19 cellular contexts compared by ENCODE assay signal in the genomic region with DNA sequence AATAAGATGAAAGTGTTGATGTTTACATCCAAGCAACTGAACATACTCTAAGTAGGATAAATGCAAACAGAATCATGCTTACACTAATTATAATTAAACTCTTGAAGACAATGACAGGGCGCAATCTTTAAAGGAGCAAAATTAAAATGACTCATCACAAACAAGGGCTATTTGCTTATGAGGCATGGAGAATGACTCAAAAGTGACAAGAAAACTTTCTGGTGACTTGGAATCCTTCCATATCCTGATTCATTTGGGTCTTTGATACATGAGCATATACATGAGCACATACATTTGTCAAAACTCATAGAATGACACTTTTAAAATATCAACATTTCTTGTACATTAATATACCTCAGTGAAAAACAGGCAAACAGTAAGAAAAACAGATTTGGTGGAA.
DNase-seq lines count a peak whose midpoint lies in the region; ATAC-seq, FAIRE-seq and TF ChIP-seq lines count a peak whose summit lies in the region.
"Had no signal": no experiment of that assay in that cellular context is flagged by ENCODE, and none has a peak within 500 bp of the region (broad histone marks: within the 10 kb centered on the region; RNA-seq: fewer than 3 reads in every experiment).

No MANE protein-coding gene starts in this region.

- H3K36me3 ChIP-seq in small intestine (ENCODE audit: control insufficient read depth in 2 of 2, insufficient read depth in 2 of 2, low read length in 2 of 2) (no peaks in the 10 kb centered on the region), ovary (no peaks in the 10 kb centered on the region)
- H3K36me3 ChIP-seq: esophagus muscularis mucosa, MG63 had no signal

- H3K4me1 ChIP-seq in small intestine (ENCODE audit: control insufficient read depth in 2 of 2, insufficient read depth in 1 of 2, low read depth in 1 of 2, low read length in 1 of 2) (no peaks in the 10 kb centered on the region), ovary (ENCODE audit: insufficient read depth) (no peaks in the 10 kb centered on the region)
- H3K4me1 ChIP-seq: esophagus muscularis mucosa, testis had no signal

- no peak for TF ChIP-seq POLR2A in ovary (IDR thresholded peaks at IDR 0.05)

- intact Hi-C loops in ovary (cut with DNase I): no loop called here

- no peaks in the 10 kb centered on the region for H3K27me3 ChIP-seq in small intestine (ENCODE audit: control insufficient read depth in 2 of 2, insufficient read depth in 2 of 2, low read length in 2 of 2)
- no peaks in the 10 kb centered on the region for H3K27me3 ChIP-seq in ovary
- H3K27me3 ChIP-seq: esophagus muscularis mucosa, MG63, testis had no signal

- no peak overlapping the region for H3K4me3 ChIP-seq in small intestine (ENCODE audit: low read depth in 1 of 2, low read length in 2 of 2)
- no peak overlapping the region for H3K4me3 ChIP-seq in ovary
- H3K4me3 ChIP-seq: esophagus muscularis mucosa, MG63, testis had no signal

- TF ChIP-seq EP300 in ovary (IDR thresholded peaks at IDR 0.05): no peak

- DNase-seq in EH (ENCODE audit: low read depth) (peak; percentile 64), HT1080 (ENCODE audit: low read depth) (peak; percentile 69), astrocyte of the hippocampus (ENCODE audit: low read depth, low spot score) (peak; percentile 63), kidney tubule cell (ENCODE audit: low spot score) (peak; percentile 2), small intestine (no peak), DMS79 treated with DMSO at 0.1 percent for 48 hours (lab: John Stamatoyannopoulos, UW) (no peak), ovary (no peak)
- DNase-seq: activated CD4-positive, alpha-beta T cell treated with anti-CD3 and anti-CD28 coated beads, Interleukin-2, amount 50 U/mL, for 48 hours; activated naive CD4-positive, alpha-beta T cell treated with anti-CD3 and anti-CD28 coated beads, Interleukin-2, amount 10 ng/mL, durations not matched to agents 7 days and 5 days; activated T-cell treated with anti-CD3 and anti-CD28 coated beads, Interleukin-2, amount 50 U/mL, for 1 hour; MG63; naive thymus-derived CD8-positive, alpha-beta T cell; NCI-H1694 treated with DMSO at 0.1 percent for 48 hours; NCI-H446 treated with DMSO at 0.1 percent for 48 hours; posterior cingulate gyrus; testis had no signal

- H3K9me3 ChIP-seq in small intestine (ENCODE audit: control insufficient read depth, low read depth) (no peaks in the 10 kb centered on the region), ovary (no peaks in the 10 kb centered on the region)
- H3K9me3 ChIP-seq: esophagus muscularis mucosa, MG63, testis had no signal

- no peak for ATAC-seq in GM21528 (IDR thresholded peaks at IDR 0.05; ENCODE audit: low FRiP score, unreplicated experiment)
- ATAC-seq: naive thymus-derived CD8-positive, alpha-beta T cell had no signal

- no peak overlapping the region for H3K27ac ChIP-seq in small intestine (ENCODE audit: low read depth in 1 of 2, low read length in 1 of 2)
- no peak overlapping the region for H3K27ac ChIP-seq in ovary
- H3K27ac ChIP-seq: esophagus muscularis mucosa, testis had no signal

- TF ChIP-seq CTCF in ovary (IDR thresholded peaks at IDR 0.05): no peak

- no peak for FAIRE-seq in small intestine (lab: Jason Lieb, UNC)
- FAIRE-seq: keratinocyte had no signal

- 72 to 83% (median 78%) methylated on average over 1 of the region's 1 CpG for WGBS in small intestine, 3 donors
- WGBS in ovary, 3 donors: 89 to 90% (median 90%) methylated on average over 1 of the region's 1 CpG

Comparison
In these comparisons a context has a peak if more than half of its experiments do, and no peak if none do; other contexts are left out.
1. DNase-seq: peak in EH (single experiment), HT1080 (single experiment), astrocyte of the hippocampus (single experiment) and kidney tubule cell (single experiment); none in small intestine (single experiment), DMS79 treated with DMSO at 0.1 percent for 48 hours (single experiment) and ovary (0 of 5).